Comparison of ENCODE assay signal across 21 cellular contexts in genomic region chr10:31381171-31381570, GRCh38.
DNase-seq lines count a peak whose midpoint lies in the region; ATAC-seq, FAIRE-seq and TF ChIP-seq lines count a peak whose summit lies in the region.
"Had no signal": no experiment of that assay in that cellular context is flagged by ENCODE, and none has a peak within 500 bp of the region (broad histone marks: within the 10 kb centered on the region; RNA-seq: fewer than 3 reads in every experiment).

No MANE protein-coding gene starts in this region.

- H3K9me3 ChIP-seq in osteoblast (ENCODE audit: low read depth, low read length) (no peaks in the 10 kb centered on the region), heart right ventricle (no peaks in the 10 kb centered on the region)
- H3K9me3 ChIP-seq: BLaER1, Caco-2 had no signal

- no peak for TF ChIP-seq POLR2A in GM12892 (IDR thresholded peaks at IDR 0.05; ENCODE audit: low read depth, low read length)

- intact Hi-C loops in heart right ventricle (cut with DNase I) = loop anchor here in 1 of 10 donors (10.0 kb wide), 1 partner anchor 74 kb away; no protein-coding TSS in a partner anchor

- H4K20me1 ChIP-seq in osteoblast (ENCODE audit: insufficient read depth, low read length) = no peaks in the 10 kb centered on the region
- H4K20me1 ChIP-seq: BLaER1 had no signal

- H3K36me3 ChIP-seq in osteoblast (ENCODE audit: insufficient read depth, low read length) (no peaks in the 10 kb centered on the region), heart right ventricle (no peaks in the 10 kb centered on the region)
- H3K36me3 ChIP-seq: BLaER1 had no signal

- no peak overlapping the region for H3K4me3 ChIP-seq in osteoblast (ENCODE audit: insufficient read depth, low read length)
- no peak overlapping the region for H3K4me3 ChIP-seq in heart right ventricle
- H3K4me3 ChIP-seq: BLaER1, GM23338 had no signal

- H3K79me2 ChIP-seq in osteoblast (ENCODE audit: insufficient read depth, low read length) = peaks cover 76% of the 10 kb centered on the region

- H3K27ac ChIP-seq in osteoblast (ENCODE audit: low read depth, low read length) (peak overlapping the region; percentile 64), heart right ventricle (no peak overlapping the region)
- H3K27ac ChIP-seq: 22Rv1, BLaER1, C4-2B had no signal

- no peak for DNase-seq in GM12892 (ENCODE audit: insufficient read length)
- DNase-seq in RCC 7860 (ENCODE audit: low spot score) = no peak
- peak; percentile 65 for DNase-seq in dedifferentiated amniotic fluid mesenchymal stem cell (ENCODE audit: extremely low spot score)
- no peak for DNase-seq in osteoblast (ENCODE audit: insufficient read length, low spot score, missing footprints)
- no peak for DNase-seq in NCI-H2171 (lab: John Stamatoyannopoulos, UW)
- no peak for DNase-seq in heart right ventricle
- DNase-seq in NOMO-1 (lab: John Stamatoyannopoulos, UW; ENCODE audit: unreplicated experiment in 2 of 2) = no peak
- DNase-seq in stimulated activated naive B cell treated with anti-CD40 and anti-IgM and Interleukin-4, amounts not matched to agents 10 μg/mL and 1 μg/mL and 100 μg/mL, for 72 hours = no peak
- DNase-seq: Caco-2; CD4-positive, CD25-positive, alpha-beta regulatory T cell; CD8-positive, alpha-beta T cell; DMS153; DND-41; H9 had no signal

- no peak overlapping the region for H3K4me3 Mint-ChIP-seq in stimulated activated naive B cell treated with anti-CD40 and anti-IgM and Interleukin-4, amounts not matched to agents 10 μg/mL and 1 μg/mL and 100 μg/mL, for 72 hours
- H3K4me3 Mint-ChIP-seq: B cell; CD8-positive, alpha-beta T cell; GM23338; H9 had no signal

- H2AFZ ChIP-seq in osteoblast (ENCODE audit: low read length) = no peak overlapping the region
- H2AFZ ChIP-seq: GM23338 had no signal

- ATAC-seq in heart right ventricle = no peak
- no peak for ATAC-seq in stimulated activated naive B cell treated with anti-CD40 and anti-IgM and Interleukin-4, amounts not matched to agents 10 μg/mL and 1 μg/mL and 100 μg/mL, for 72 hours (replicated peaks)
- ATAC-seq: GM23338, HCT116 had no signal

- no peaks in the 10 kb centered on the region for H3K27me3 ChIP-seq in osteoblast (ENCODE audit: insufficient read depth, low read length)
- H3K27me3 ChIP-seq in heart right ventricle = no peaks in the 10 kb centered on the region
- H3K27me3 ChIP-seq: BLaER1 had no signal

- 82 to 83% methylated on average over 1 of the region's 1 CpG for WGBS in heart right ventricle, 2 donors

- peaks cover 18 to 35% of the 10 kb centered on the region in 2 donors for H3K4me1 Mint-ChIP-seq in stimulated activated naive B cell treated with anti-CD40 and anti-IgM and Interleukin-4, amounts not matched to agents 10 μg/mL and 1 μg/mL and 100 μg/mL, for 72 hours

- H3K4me1 ChIP-seq in osteoblast (ENCODE audit: insufficient read depth, low read length) = peaks cover 19% of the 10 kb centered on the region
- peaks cover 0 to 42% (median 6%) of the 10 kb centered on the region in 9 donors for H3K4me1 ChIP-seq in heart right ventricle
- H3K4me1 ChIP-seq: BLaER1, Caco-2 had no signal

- H3K4me2 ChIP-seq in osteoblast (ENCODE audit: insufficient read depth, low read length) = no peak overlapping the region
- H3K4me2 ChIP-seq: BLaER1, GM23338 had no signal

- no peak overlapping the region for H3K27ac Mint-ChIP-seq in stimulated activated naive B cell treated with anti-CD40 and anti-IgM and Interleukin-4, amounts not matched to agents 10 μg/mL and 1 μg/mL and 100 μg/mL, for 72 hours
- H3K27ac Mint-ChIP-seq: B cell; CD8-positive, alpha-beta T cell; GM23338; H9 had no signal

- H3K27me3 Mint-ChIP-seq in stimulated activated naive B cell treated with anti-CD40 and anti-IgM and Interleukin-4, amounts not matched to agents 10 μg/mL and 1 μg/mL and 100 μg/mL, for 72 hours = no peaks in the 10 kb centered on the region
- H3K27me3 Mint-ChIP-seq: B cell; CD4-positive, CD25-positive, alpha-beta regulatory T cell had no signal

- peaks cover 1 to 4% of the 10 kb centered on the region in 2 donors for H3K36me3 Mint-ChIP-seq in stimulated activated naive B cell treated with anti-CD40 and anti-IgM and Interleukin-4, amounts not matched to agents 10 μg/mL and 1 μg/mL and 100 μg/mL, for 72 hours
- H3K36me3 Mint-ChIP-seq: CD4-positive, CD25-positive, alpha-beta regulatory T cell had no signal

- FAIRE-seq in GM12892 (lab: Jason Lieb, UNC) = peak; percentile 17
- FAIRE-seq in RCC 7860 (lab: Jason Lieb, UNC) = peak; percentile 50
- FAIRE-seq: G401.6 had no signal

- TF ChIP-seq CTCF in osteoblast (IDR thresholded peaks at IDR 0.05; ENCODE audit: extremely low read depth, low read depth, low read length) (no peak), heart right ventricle (IDR thresholded peaks at IDR 0.05) (no peak)

- peaks cover 0 to 2% of the 10 kb centered on the region in 2 donors for H3K9me3 Mint-ChIP-seq in stimulated activated naive B cell treated with anti-CD40 and anti-IgM and Interleukin-4, amounts not matched to agents 10 μg/mL and 1 μg/mL and 100 μg/mL, for 72 hours
- H3K9me3 Mint-ChIP-seq: CD4-positive, CD25-positive, alpha-beta regulatory T cell; CD8-positive, alpha-beta T cell; GM23338; H9 had no signal
